11 cellular contexts compared by ENCODE assay signal in the genomic region with DNA sequence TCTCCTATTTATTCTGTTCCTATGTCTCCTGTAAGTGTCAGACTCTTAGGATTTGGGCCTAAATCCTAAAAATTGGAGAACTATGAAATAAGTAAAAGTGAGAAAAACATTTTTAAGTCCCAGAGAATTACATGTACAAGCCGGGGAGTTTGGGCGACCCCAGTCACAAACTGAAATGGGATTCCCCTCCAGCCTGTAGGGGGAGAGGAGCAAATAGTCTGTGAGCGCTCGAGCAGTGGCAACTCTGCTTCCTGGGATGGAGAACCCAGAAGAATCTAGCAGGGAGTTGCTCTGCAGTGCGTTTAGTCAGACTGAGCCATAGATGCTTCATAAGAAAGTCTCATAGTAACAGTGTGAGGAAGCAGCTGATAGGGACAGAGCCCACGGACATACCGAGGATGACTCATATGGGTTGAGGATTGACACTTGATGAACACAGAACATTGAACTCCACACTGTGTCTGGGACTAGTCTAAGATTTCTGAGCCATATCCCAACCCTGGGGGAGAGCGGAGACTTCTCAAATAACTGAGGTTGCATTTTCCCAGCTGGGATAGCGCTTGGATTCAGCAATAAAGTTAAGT.
DNase-seq lines count a peak whose midpoint lies in the region; ATAC-seq lines count a peak whose summit lies in the region.
"Had no signal": no experiment of that assay in that cellular context is flagged by ENCODE, and none has a peak within 500 bp of the region (broad histone marks: within the 10 kb centered on the region; RNA-seq: fewer than 3 reads in every experiment).

No MANE protein-coding gene starts in this region.

- H3K4me3 Mint-ChIP-seq in activated naive CD4-positive, alpha-beta T cell treated with anti-CD3 and anti-CD28 coated beads, Interleukin-2, amount 10 ng/mL, durations not matched to agents 7 days and 5 days = no peak overlapping the region

- peak; percentile 61 for DNase-seq in COLO829 (ENCODE audit: low spot score)
- peak; percentile 78 for DNase-seq in amniotic epithelial cell (ENCODE audit: low read depth)
- DNase-seq in iris pigment epithelial cell (ENCODE audit: low read depth) = peak; percentile 93
- DNase-seq in activated naive CD4-positive, alpha-beta T cell treated with anti-CD3 and anti-CD28 coated beads, Interleukin-2, amount 10 ng/mL, durations not matched to agents 7 days and 5 days = no peak
- DNase-seq in NCI-H524 (lab: John Stamatoyannopoulos, UW) = no peak
- DNase-seq in hypothalamus (lab: John Stamatoyannopoulos, UW) = no peak
- DNase-seq: activated naive CD4-positive, alpha-beta T cell treated with Interleukin-2 at 50 U/mL for 16 hours; left ventricle myocardium inferior; WERI-Rb-1 had no signal

- H3K27ac Mint-ChIP-seq in activated naive CD4-positive, alpha-beta T cell treated with anti-CD3 and anti-CD28 coated beads, Interleukin-2, amount 10 ng/mL, durations not matched to agents 7 days and 5 days = no peak overlapping the region

- H3K4me1 Mint-ChIP-seq in activated naive CD4-positive, alpha-beta T cell treated with anti-CD3 and anti-CD28 coated beads, Interleukin-2, amount 10 ng/mL, durations not matched to agents 7 days and 5 days = no peaks in the 10 kb centered on the region

- ATAC-seq in HG03280 (IDR thresholded peaks at IDR 0.05; ENCODE audit: unreplicated experiment) (peak; percentile 69), HG03378 (IDR thresholded peaks at IDR 0.05; ENCODE audit: unreplicated experiment) (no peak)

- no peaks in the 10 kb centered on the region for H3K9me3 Mint-ChIP-seq in activated naive CD4-positive, alpha-beta T cell treated with anti-CD3 and anti-CD28 coated beads, Interleukin-2, amount 10 ng/mL, durations not matched to agents 7 days and 5 days

- CTCF ChIA-PET in activated naive CD4-positive, alpha-beta T cell treated with anti-CD3 and anti-CD28 coated beads, Interleukin-2, amount 10 ng/mL, durations not matched to agents 7 days and 5 days (lab: Charles Lee) = no interaction called here

- no peaks in the 10 kb centered on the region for H3K27me3 Mint-ChIP-seq in activated naive CD4-positive, alpha-beta T cell treated with anti-CD3 and anti-CD28 coated beads, Interleukin-2, amount 10 ng/mL, durations not matched to agents 7 days and 5 days

- H3K36me3 Mint-ChIP-seq in activated naive CD4-positive, alpha-beta T cell treated with anti-CD3 and anti-CD28 coated beads, Interleukin-2, amount 10 ng/mL, durations not matched to agents 7 days and 5 days = no peaks in the 10 kb centered on the region

Comparison
In these comparisons a context has a peak if more than half of its experiments do, and no peak if none do; other contexts are left out.
1. DNase-seq: peak in COLO829 (single experiment), amniotic epithelial cell (single experiment) and iris pigment epithelial cell (single experiment); none in activated naive CD4-positive, alpha-beta T cell treated with anti-CD3 and anti-CD28 coated beads, Interleukin-2, amount 10 ng/mL, durations not matched to agents 7 days and 5 days (single experiment), NCI-H524 (0 of 2) and hypothalamus (0 of 51).